15 cellular contexts compared by ENCODE assay signal in genomic region chr3:47761046-47761445, GRCh38.
"Had no signal": no experiment of that assay in that cellular context is flagged by ENCODE, and none has a peak within 500 bp of the region (broad histone marks: within the 10 kb centered on the region; RNA-seq: fewer than 3 reads in every experiment).

No MANE protein-coding gene starts in this region.

- H3K4me3 Mint-ChIP-seq: activated CD4-positive, alpha-beta memory T cell treated with anti-CD3 and anti-CD28 coated beads for 36 hours; activated CD4-positive, alpha-beta T cell treated with anti-CD3 and anti-CD28 coated beads for 36 hours; activated naive CD8-positive, alpha-beta T cell treated with anti-CD3 and anti-CD28 coated beads, Interleukin-2, amount 10 ng/mL, durations not matched to agents 7 days and 5 days; T-helper 2 cell treated with Interferon-gamma antibody and Interleukin-4, amounts not matched to agents 5 μg/mL and 100 μg/mL, for 36 hours had no signal

- H3K27me3 ChIP-seq: cardiac muscle cell, dorsolateral prefrontal cortex had no signal

- H3K9me3 Mint-ChIP-seq: activated CD4-positive, alpha-beta memory T cell treated with anti-CD3 and anti-CD28 coated beads for 36 hours; activated naive CD8-positive, alpha-beta T cell treated with anti-CD3 and anti-CD28 coated beads, Interleukin-2, amount 10 ng/mL, durations not matched to agents 7 days and 5 days; T-helper 2 cell treated with Interferon-gamma antibody and Interleukin-4, amounts not matched to agents 5 μg/mL and 100 μg/mL, for 36 hours had no signal

- DNase-seq: activated CD4-positive, alpha-beta memory T cell treated with anti-CD3 and anti-CD28 coated beads for 36 hours; activated CD4-positive, alpha-beta T cell treated with anti-CD3 and anti-CD28 coated beads for 36 hours; activated effector memory CD4-positive, alpha-beta T cell treated with Interleukin-2 at 50 U/mL for 16 hours; activated naive CD8-positive, alpha-beta T cell treated with anti-CD3 and anti-CD28 coated beads, Interleukin-2, amount 10 ng/mL, durations not matched to agents 7 days and 5 days; activated T-cell treated with anti-CD3 and anti-CD28 coated beads for 4 hours; amygdala; dorsolateral prefrontal cortex; glutamatergic neuron; hypothalamus; islet precursor cell; stimulated activated CD4-positive, alpha-beta T cell treated with anti-CD3 and anti-CD28 coated beads, Interleukin-4, amount 100 ng/mL, for 1 hour had no signal

- H3K27me3 Mint-ChIP-seq: activated CD4-positive, alpha-beta memory T cell treated with anti-CD3 and anti-CD28 coated beads for 36 hours; activated CD4-positive, alpha-beta T cell treated with anti-CD3 and anti-CD28 coated beads for 36 hours; activated naive CD8-positive, alpha-beta T cell treated with anti-CD3 and anti-CD28 coated beads, Interleukin-2, amount 10 ng/mL, durations not matched to agents 7 days and 5 days had no signal

- ATAC-seq: activated CD4-positive, alpha-beta T cell treated with anti-CD3 and anti-CD28 coated beads for 36 hours; sciatic nerve had no signal

- H3K27ac Mint-ChIP-seq: activated CD4-positive, alpha-beta memory T cell treated with anti-CD3 and anti-CD28 coated beads for 36 hours; activated naive CD8-positive, alpha-beta T cell treated with anti-CD3 and anti-CD28 coated beads, Interleukin-2, amount 10 ng/mL, durations not matched to agents 7 days and 5 days; T-helper 2 cell treated with Interferon-gamma antibody and Interleukin-4, amounts not matched to agents 5 μg/mL and 100 μg/mL, for 36 hours had no signal

- H3K4me3 ChIP-seq: cardiac muscle cell, dorsolateral prefrontal cortex, smooth muscle cell had no signal
